ENCODE assay signal across 26 cellular contexts in the genomic region with DNA sequence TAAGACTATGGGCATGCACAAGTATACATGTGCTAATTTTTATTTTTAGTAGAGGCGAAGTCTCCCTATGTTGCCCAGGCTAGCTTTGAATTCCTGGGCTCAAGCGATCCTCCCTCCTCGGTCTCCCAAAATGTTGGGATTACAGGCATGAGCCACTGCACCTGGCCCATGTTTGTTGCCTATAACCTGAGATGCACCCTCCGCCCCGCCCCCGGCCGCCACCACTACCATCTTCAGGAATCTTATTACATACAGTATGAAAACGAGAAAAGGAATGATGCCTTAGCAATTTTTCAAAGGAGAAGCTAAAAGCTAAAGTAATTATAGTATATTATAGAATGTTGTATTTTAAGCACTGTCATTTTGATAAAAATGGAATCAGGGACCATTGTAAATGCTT.
"Had no signal": no experiment of that assay in that cellular context is flagged by ENCODE, and none has a peak within 500 bp of the region (broad histone marks: within the 10 kb centered on the region; RNA-seq: fewer than 3 reads in every experiment).

No MANE protein-coding gene starts in this region.

- DNase-seq: activated effector memory CD4-positive, alpha-beta T cell treated with anti-CD3 and anti-CD28 coated beads, Interleukin-2, amount 50 U/mL, for 16 hours; activated effector memory CD4-positive, alpha-beta T cell treated with Interleukin-2 at 50 U/mL for 16 hours; activated gamma-delta T cell; activated gamma-delta T cell treated with Interleukin-2 at 50 U/mL for 16 hours; activated naive CD4-positive, alpha-beta T cell; activated naive CD4-positive, alpha-beta T cell treated with anti-CD3 and anti-CD28 coated beads for 36 hours; activated naive CD4-positive, alpha-beta T cell treated with anti-CD3 and anti-CD28 coated beads, Interleukin-2, amount 10 ng/mL, durations not matched to agents 7 days and 5 days; activated naive CD4-positive, alpha-beta T cell treated with anti-CD3 and anti-CD28 coated beads, Interleukin-2, amount 50 U/mL, for 16 hours; activated naive CD4-positive, alpha-beta T cell treated with Interleukin-2 at 50 U/mL for 16 hours; activated naive CD8-positive, alpha-beta T cell treated with anti-CD3 and anti-CD28 coated beads for 36 hours; activated naive CD8-positive, alpha-beta T cell treated with anti-CD3 and anti-CD28 coated beads, Interleukin-2, amount 10 ng/mL, durations not matched to agents 7 days and 5 days; activated naive CD8-positive, alpha-beta T cell treated with anti-CD3 and anti-CD28 coated beads, Interleukin-2, amount 50 U/mL, for 24 hours; activated T-cell treated with anti-CD3 and anti-CD28 coated beads, Interleukin-2, amount 50 U/mL, for 1 hour; activated T-cell treated with anti-CD3 and anti-CD28 coated beads, Interleukin-2, amount 50 U/mL, for 24 hours; activated T-cell treated with anti-CD3 and anti-CD28 coated beads, Interleukin-2, amount 50 U/mL, for 4 hours; activated T-cell treated with anti-CD3 and anti-CD28 coated beads, Interleukin-2, amount 50 U/mL, for 48 hours; activated T-cell treated with anti-CD3 and anti-CD28 coated beads, Interleukin-2, amount 50 U/mL, for 72 hours; adrenal gland; amniotic stem cell; amygdala; anterior cingulate cortex; body of pancreas; brain microvascular endothelial cell; caudate nucleus; central memory CD4-positive, alpha-beta T cell; cerebellar nuclear complex had no signal
